Comparison of ENCODE assay signal across 9 cellular contexts in the genomic region with DNA sequence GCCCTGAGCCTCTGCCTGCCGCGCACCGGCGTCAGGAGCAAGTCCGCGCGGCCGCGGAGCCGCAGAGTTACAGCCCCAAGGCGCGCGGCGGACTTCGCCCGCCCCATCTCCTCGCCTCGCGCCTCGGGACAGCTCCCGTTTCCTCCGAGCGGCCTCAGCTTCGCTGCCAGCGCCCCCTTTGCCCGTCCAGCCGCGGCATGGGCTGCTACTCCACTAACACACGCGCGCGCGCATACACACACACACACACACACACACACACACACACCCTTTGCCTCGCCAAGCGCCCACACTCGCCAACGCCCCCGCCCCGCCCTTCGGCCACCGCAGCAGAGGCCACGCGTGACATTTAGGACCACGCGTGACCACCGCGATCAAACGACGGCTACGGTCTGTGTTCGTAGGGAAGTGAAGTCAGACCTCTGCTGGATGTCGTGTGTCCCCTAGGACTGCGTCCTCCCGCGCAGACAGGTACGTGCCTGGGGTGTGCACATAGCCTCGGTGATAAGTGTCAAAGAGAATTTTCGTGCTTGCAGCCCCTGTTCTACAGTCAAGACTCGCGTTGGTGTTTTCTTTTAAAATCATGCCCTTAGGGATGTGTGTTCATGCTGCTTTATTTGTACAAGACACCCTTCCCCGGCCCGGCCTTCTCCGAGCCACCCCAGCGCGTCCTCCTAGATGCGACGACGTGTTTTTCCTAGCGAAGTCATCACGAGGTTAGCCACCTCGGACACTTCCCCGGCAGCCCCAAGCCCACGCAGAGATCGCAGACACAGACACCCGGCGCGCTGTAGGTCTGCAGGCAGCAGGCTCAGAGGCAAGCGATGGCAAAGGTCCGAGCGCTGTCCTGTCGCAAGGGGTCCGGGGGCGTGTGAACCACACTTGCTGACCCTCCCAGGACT. TPM values are rescaled to one million over a fixed set of nuclear protein-coding genes. Genes with fewer than 3 reads are reported as not detected.
DNase-seq lines count a peak whose midpoint lies in the region; FAIRE-seq and TF ChIP-seq lines count a peak whose summit lies in the region.
"Had no signal": no experiment of that assay in that cellular context is flagged by ENCODE, and none has a peak within 500 bp of the region (broad histone marks: within the 10 kb centered on the region; RNA-seq: fewer than 3 reads in every experiment).

No MANE protein-coding gene starts in this region.

- H3K9me3 Mint-ChIP-seq in CD14-positive monocyte (peaks cover 0 to 26% (median 14%) of the 10 kb centered on the region in 7 donors), astrocyte (ENCODE audit: unreplicated experiment) (no peaks in the 10 kb centered on the region)

- no peaks in the 10 kb centered on the region for H4K20me1 ChIP-seq in astrocyte (ENCODE audit: insufficient read depth, low read length)

- H3K27ac Mint-ChIP-seq in CD14-positive monocyte, result peak overlapping the region in 2 of 7 donors; percentile 35 to 41
- peak overlapping the region; percentile 48 for H3K27ac Mint-ChIP-seq in astrocyte (ENCODE audit: unreplicated experiment)

- H3K27me3 Mint-ChIP-seq in CD14-positive monocyte (ENCODE audit: low read depth in 3 of 3) (peaks cover 76 to 91% (median 83%) of the 10 kb centered on the region in 3 donors), astrocyte (ENCODE audit: low read depth, unreplicated experiment) (peaks cover 50% of the 10 kb centered on the region)

- intact Hi-C loops in CD14-positive monocyte (cut with micrococcal nuclease), result loop anchor here (10.0 kb wide), 2 partner anchors 640 to 650 kb away; no protein-coding TSS in a partner anchor

- no peaks in the 10 kb centered on the region for H3K27me3 ChIP-seq in MG63
- peaks cover 73% of the 10 kb centered on the region for H3K27me3 ChIP-seq in astrocyte (ENCODE audit: insufficient read depth, low read length)

- H3K36me3 Mint-ChIP-seq in CD14-positive monocyte (peaks cover 0 to 16% of the 10 kb centered on the region in 2 donors), astrocyte (ENCODE audit: low read depth, unreplicated experiment) (peaks cover 1% of the 10 kb centered on the region)

- H3K9me3 ChIP-seq in MG63, result no peaks in the 10 kb centered on the region
- H3K9me3 ChIP-seq in astrocyte (ENCODE audit: insufficient read depth, low read depth, low read length), result no peaks in the 10 kb centered on the region

- no peaks in the 10 kb centered on the region for H3K79me2 ChIP-seq in astrocyte (ENCODE audit: insufficient read depth, low read length)

- no peak overlapping the region for H3K27ac ChIP-seq in astrocyte (ENCODE audit: low read depth, low read length)
- H3K27ac ChIP-seq: epithelial cell of prostate had no signal

- H3K9ac ChIP-seq in astrocyte (ENCODE audit: low read length), result no peak overlapping the region

- peaks cover 29% of the 10 kb centered on the region for H3K4me1 ChIP-seq in astrocyte (ENCODE audit: insufficient read depth, low read length)

- peak overlapping the region; percentile 89 for H2AFZ ChIP-seq in astrocyte (ENCODE audit: low read depth, low read length)

- H3K4me3 ChIP-seq in MG63 (peak overlapping the region; percentile 79), astrocyte (ENCODE audit: insufficient read depth, low read depth, low read length) (peak overlapping the region; percentile 60)

- no peak for FAIRE-seq in astrocyte (lab: Jason Lieb, UNC)

- no peak for DNase-seq in CD14-positive monocyte (ENCODE audit: low spot score)
- DNase-seq in MG63, result peak; percentile 78
- peak; percentile 26 for DNase-seq in astrocyte (ENCODE audit: low read depth)
- DNase-seq in islet precursor cell, result peak; percentile 74
- DNase-seq in stimulated activated CD4-positive, alpha-beta T cell treated with anti-CD3 and anti-CD28 coated beads, Interleukin-12 subunit alpha, Interleukin-12 subunit beta, amount 100 ng/mL, for 4 hours, result peak; percentile 18
- no peak for DNase-seq in hepatic stellate cell (ENCODE audit: low spot score)
- no peak for DNase-seq in H4 (ENCODE audit: low spot score)
- no peak for DNase-seq in activated gamma-delta T cell (lab: John Stamatoyannopoulos, UW)

- no peak for TF ChIP-seq CTCF in CD14-positive monocyte (IDR thresholded peaks at IDR 0.05)
- TF ChIP-seq CTCF in astrocyte (IDR thresholded peaks at IDR 0.05; ENCODE audit: insufficient read depth, low read depth, low read length), result no peak

- H3K4me1 Mint-ChIP-seq in CD14-positive monocyte (peaks cover 50% of the 10 kb centered on the region), astrocyte (ENCODE audit: low read depth, unreplicated experiment) (peaks cover 5% of the 10 kb centered on the region)

- H3K4me3 Mint-ChIP-seq in CD14-positive monocyte (peak overlapping the region; percentile 93 to 96), astrocyte (ENCODE audit: unreplicated experiment) (peak overlapping the region; percentile 92)

- H3K4me2 ChIP-seq in astrocyte (ENCODE audit: low read length), result peak overlapping the region; percentile 88

- H3K36me3 ChIP-seq in MG63, result peaks cover 53% of the 10 kb centered on the region
- H3K36me3 ChIP-seq in astrocyte (ENCODE audit: insufficient read depth, low read length), result no peaks in the 10 kb centered on the region

RNA-seq across cellular contexts. Expression of gene MKX, which starts 0.9 kb away (rescaled TPM):
- not detected for polyA plus RNA-seq in CD14-positive monocyte
- total RNA-seq in MG63 (2014; rRNA removed; shearing (Covaris generic); ENCODE audit: low replicate concordance), result 33.7 and 36.4 TPM in 2 replicates
- total RNA-seq in astrocyte, result 3.5 and 3.9 TPM in 2 replicates
- total RNA-seq in H4 (2014; rRNA removed; shearing (Covaris generic)), result not detected in 2 replicates

Comparison
In these comparisons a context has a peak if more than half of its experiments do, and no peak if none do; other contexts are left out.
1. DNase-seq: peak in MG63 (single experiment), astrocyte (single experiment), islet precursor cell (single experiment) and stimulated activated CD4-positive, alpha-beta T cell treated with anti-CD3 and anti-CD28 coated beads, Interleukin-12 subunit alpha, Interleukin-12 subunit beta, amount 100 ng/mL, for 4 hours (single experiment); none in CD14-positive monocyte (single experiment), hepatic stellate cell (single experiment), H4 (single experiment) and activated gamma-delta T cell (single experiment).